32 cellular contexts compared by ENCODE assay signal in genomic region chr9:133055788-133056420, GRCh38. TPM values are rescaled to one million over a fixed set of nuclear protein-coding genes. Genes with fewer than 3 reads are reported as not detected.
DNase-seq lines count a peak whose midpoint lies in the region; ATAC-seq, FAIRE-seq and TF ChIP-seq lines count a peak whose summit lies in the region.
"Had no signal": no experiment of that assay in that cellular context is flagged by ENCODE, and none has a peak within 500 bp of the region (broad histone marks: within the 10 kb centered on the region; RNA-seq: fewer than 3 reads in every experiment).

No MANE protein-coding gene starts in this region.

- no peak for DNase-seq in activated CD8-positive, alpha-beta T cell treated with anti-CD3 and anti-CD28 coated beads, Interleukin-2, amount 10 ng/mL, durations not matched to agents 7 days and 5 days
- no peak for DNase-seq in activated CD8-positive, alpha-beta T cell treated with anti-CD3 and anti-CD28 coated beads for 36 hours
- DNase-seq in kidney (peak; percentile 37), G401 (ENCODE audit: low spot score) (no peak), NCI-H1417 (lab: John Stamatoyannopoulos, UW) (no peak), GM03348 (ENCODE audit: low spot score) (no peak)
- DNase-seq: AML-193; brain microvascular endothelial cell; effector CD4-positive, alpha-beta T cell; GF-D8; glutamatergic neuron; KBM-7; lower lobe of right lung; NCI-H1417 treated with DMSO at 0.1 percent for 48 hours; NCI-H345; NCI-H82; stimulated activated CD4-positive, alpha-beta T cell treated with anti-CD3 and anti-CD28 coated beads, Interleukin-1b, Interleukin-23, amount 100 ng/mL, for 48 hours; stimulated activated CD8-positive, alpha-beta memory T cell treated with anti-CD3 and anti-CD28 coated beads, Interleukin-4, amount 100 ng/mL, for 48 hours; stomach; T-helper 1 cell; tibial artery had no signal

- H3K36me3 Mint-ChIP-seq in activated CD8-positive, alpha-beta T cell treated with anti-CD3 and anti-CD28 coated beads, Interleukin-2, amount 10 ng/mL, durations not matched to agents 7 days and 5 days (ENCODE audit: low read depth) = peaks cover 55% of the 10 kb centered on the region
- H3K36me3 Mint-ChIP-seq in activated CD8-positive, alpha-beta T cell treated with anti-CD3 and anti-CD28 coated beads for 36 hours (ENCODE audit: low read depth) = peaks cover 40% of the 10 kb centered on the region

- H3K4me2 ChIP-seq in BLaER1 (peak overlapping the region; percentile 95), Loucy (ENCODE audit: low read depth, low read length, poor library complexity, severe bottlenecking) (no peak overlapping the region)
- H3K4me2 ChIP-seq: A549, smooth muscle cell had no signal

- H3K9me3 Mint-ChIP-seq in activated CD8-positive, alpha-beta T cell treated with anti-CD3 and anti-CD28 coated beads, Interleukin-2, amount 10 ng/mL, durations not matched to agents 7 days and 5 days (ENCODE audit: insufficient read depth) = no peaks in the 10 kb centered on the region
- no peaks in the 10 kb centered on the region for H3K9me3 Mint-ChIP-seq in activated CD8-positive, alpha-beta T cell treated with anti-CD3 and anti-CD28 coated beads for 36 hours
- H3K9me3 Mint-ChIP-seq: nephron had no signal

- no peaks in the 10 kb centered on the region for H3K79me2 ChIP-seq in Loucy (ENCODE audit: insufficient read depth, low read length)
- H3K79me2 ChIP-seq: parathyroid adenoma had no signal

- no peaks in the 10 kb centered on the region for H3K9me2 ChIP-seq in Loucy (replicated peaks; ENCODE audit: low read depth, low read length)

- no peak overlapping the region for H2AFZ ChIP-seq in Loucy (ENCODE audit: low read length)
- H2AFZ ChIP-seq: parathyroid adenoma had no signal

- ATAC-seq in activated CD8-positive, alpha-beta T cell treated with anti-CD3 and anti-CD28 coated beads, Interleukin-2, amount 10 ng/mL, durations not matched to agents 7 days and 5 days = no peak
- no peak for ATAC-seq in activated CD8-positive, alpha-beta T cell treated with anti-CD3 and anti-CD28 coated beads for 36 hours
- ATAC-seq: A549; activated CD4-positive, CD25-positive, alpha-beta regulatory T cell treated with anti-CD3 and anti-CD28 coated beads, Interleukin-2, amount 50 U/mL, for 24 hours; lower lobe of right lung had no signal

- no peak overlapping the region for H3K4me3 Mint-ChIP-seq in activated CD8-positive, alpha-beta T cell treated with anti-CD3 and anti-CD28 coated beads, Interleukin-2, amount 10 ng/mL, durations not matched to agents 7 days and 5 days
- H3K4me3 Mint-ChIP-seq in activated CD8-positive, alpha-beta T cell treated with anti-CD3 and anti-CD28 coated beads for 36 hours = no peak overlapping the region
- H3K4me3 Mint-ChIP-seq: nephron had no signal

- no peaks in the 10 kb centered on the region for H3K27me3 ChIP-seq in BLaER1
- H3K27me3 ChIP-seq in Loucy (ENCODE audit: insufficient read depth, low read length, poor library complexity, severe bottlenecking) = no peaks in the 10 kb centered on the region
- H3K27me3 ChIP-seq: brain microvascular endothelial cell, stomach, tibial artery had no signal

- intact Hi-C loops in activated CD8-positive, alpha-beta T cell treated with anti-CD3 and anti-CD28 coated beads for 36 hours (cut with micrococcal nuclease) = no loop called here
- intact Hi-C loops in kidney (cut with DNase I) = no loop called here

- POLR2A ChIA-PET in activated CD8-positive, alpha-beta T cell treated with anti-CD3 and anti-CD28 coated beads, Interleukin-2, amount 10 ng/mL, durations not matched to agents 7 days and 5 days (lab: Charles Lee) = interaction anchor here (0.9 kb wide), 1 partner anchor 24 kb away, joined by 3 read pairs; no protein-coding TSS in a partner anchor
- POLR2A ChIA-PET in activated CD8-positive, alpha-beta T cell treated with anti-CD3 and anti-CD28 coated beads for 36 hours (lab: Charles Lee) = interaction anchor here (1.5 kb wide), 1 partner anchor 9 kb away, joined by 3 read pairs; no protein-coding TSS in a partner anchor

- no peak for TF ChIP-seq CTCF in activated CD8-positive, alpha-beta T cell treated with anti-CD3 and anti-CD28 coated beads for 36 hours (IDR thresholded peaks at IDR 0.05)
- TF ChIP-seq CTCF in Loucy (conservative IDR thresholded peaks at IDR 0.05; ENCODE audit: low read length) = no peak
- TF ChIP-seq CTCF in kidney (IDR thresholded peaks at IDR 0.05; ENCODE audit: borderline replicate concordance, extremely low read depth, insufficient read depth) = no peak

- peak overlapping the region; percentile 77 for H3K27ac ChIP-seq in BLaER1
- no peak overlapping the region for H3K27ac ChIP-seq in kidney (ENCODE audit: low read depth in 2 of 2, low read length in 2 of 2)
- H3K27ac ChIP-seq: A549, brain microvascular endothelial cell, lower lobe of right lung, parathyroid adenoma, stomach, tibial artery had no signal

- in situ Hi-C loops in G401 (cut with HindIII; ENCODE audit: low sequenced_read_pairs) = no loop called here

- no peak for FAIRE-seq in kidney (lab: Jason Lieb, UNC)
- FAIRE-seq: A549, colon, GM18507 had no signal

- H3F3A ChIP-seq in Loucy (ENCODE audit: low read depth) = peaks cover 8% of the 10 kb centered on the region

- CTCF ChIA-PET in activated CD8-positive, alpha-beta T cell treated with anti-CD3 and anti-CD28 coated beads, Interleukin-2, amount 10 ng/mL, durations not matched to agents 7 days and 5 days (lab: Charles Lee) = interaction anchor here (1.6 to 2.8 kb wide), 3 partner anchors 7 to 92 kb away, joined by 6 to 20 read pairs (median 8); no protein-coding TSS in a partner anchor
- CTCF ChIA-PET in activated CD8-positive, alpha-beta T cell treated with anti-CD3 and anti-CD28 coated beads for 36 hours (lab: Charles Lee) = interaction anchor here (1.2 kb wide), 1 partner anchor 88 kb away, joined by 5 read pairs; no protein-coding TSS in a partner anchor

- H4K20me1 ChIP-seq in BLaER1 (peaks cover 43% of the 10 kb centered on the region), Loucy (ENCODE audit: insufficient read depth, low read length, poor library complexity, severe bottlenecking) (no peaks in the 10 kb centered on the region)

- H3K27ac Mint-ChIP-seq in activated CD8-positive, alpha-beta T cell treated with anti-CD3 and anti-CD28 coated beads, Interleukin-2, amount 10 ng/mL, durations not matched to agents 7 days and 5 days = peak overlapping the region; percentile 72
- no peak overlapping the region for H3K27ac Mint-ChIP-seq in activated CD8-positive, alpha-beta T cell treated with anti-CD3 and anti-CD28 coated beads for 36 hours

- H3K27me3 Mint-ChIP-seq in activated CD8-positive, alpha-beta T cell treated with anti-CD3 and anti-CD28 coated beads, Interleukin-2, amount 10 ng/mL, durations not matched to agents 7 days and 5 days (ENCODE audit: low read depth) = no peaks in the 10 kb centered on the region
- H3K27me3 Mint-ChIP-seq in activated CD8-positive, alpha-beta T cell treated with anti-CD3 and anti-CD28 coated beads for 36 hours = no peaks in the 10 kb centered on the region

- no peaks in the 10 kb centered on the region for H3K9me3 ChIP-seq in BLaER1
- no peaks in the 10 kb centered on the region for H3K9me3 ChIP-seq in Loucy (ENCODE audit: insufficient read depth, low read depth, low read length)
- H3K9me3 ChIP-seq in kidney (ENCODE audit: control insufficient read depth in 1 of 2, low read length in 2 of 2) = no peaks in the 10 kb centered on the region
- H3K9me3 ChIP-seq: A549, HAP-1, lower lobe of right lung, stomach, tibial artery had no signal

- H3K4me1 Mint-ChIP-seq in activated CD8-positive, alpha-beta T cell treated with anti-CD3 and anti-CD28 coated beads, Interleukin-2, amount 10 ng/mL, durations not matched to agents 7 days and 5 days (ENCODE audit: low read depth) = peaks cover 52% of the 10 kb centered on the region
- H3K4me1 Mint-ChIP-seq in activated CD8-positive, alpha-beta T cell treated with anti-CD3 and anti-CD28 coated beads for 36 hours (ENCODE audit: low read depth) = peaks cover 47% of the 10 kb centered on the region

- H3K4me1 ChIP-seq in BLaER1 (peaks cover 64% of the 10 kb centered on the region), Loucy (ENCODE audit: insufficient read depth, low read length, poor library complexity, severe bottlenecking) (peaks cover 46% of the 10 kb centered on the region), kidney (ENCODE audit: control insufficient read depth in 1 of 2, insufficient read depth in 1 of 2, low read depth in 1 of 2, low read length in 2 of 2) (no peaks in the 10 kb centered on the region)
- H3K4me1 ChIP-seq: HAP-1, parathyroid adenoma had no signal

- peaks cover 68% of the 10 kb centered on the region for H3K36me3 ChIP-seq in BLaER1
- peaks cover 65% of the 10 kb centered on the region; the same call in 1 of the 2 replicates for H3K36me3 ChIP-seq in Loucy (ENCODE audit: insufficient read depth, low read length)
- peaks cover 21 to 41% of the 10 kb centered on the region in 2 donors for H3K36me3 ChIP-seq in kidney (ENCODE audit: control insufficient read depth in 1 of 2, insufficient read depth in 2 of 2, low read length in 2 of 2)

- H3K4me3 ChIP-seq in BLaER1 (no peak overlapping the region), Loucy (ENCODE audit: low read length, poor library complexity, severe bottlenecking) (no peak overlapping the region), kidney (ENCODE audit: low read length in 2 of 2) (no peak overlapping the region)
- H3K4me3 ChIP-seq: A549, HAP-1, lower lobe of right lung, smooth muscle cell, stomach, tibial artery had no signal

- H3K9ac ChIP-seq in BLaER1 (no peak overlapping the region), Loucy (ENCODE audit: low read depth, low read length, poor library complexity, severe bottlenecking) (peak overlapping the region; percentile 96), kidney (ENCODE audit: low read length in 2 of 2) (no peak overlapping the region)
- H3K9ac ChIP-seq: parathyroid adenoma had no signal

RNA-seq across cellular contexts. Expression of gene CEL, which starts 5.9 kb away (rescaled TPM):
- total RNA-seq in activated CD8-positive, alpha-beta T cell treated with anti-CD3 and anti-CD28 coated beads, Interleukin-2, amount 10 ng/mL, durations not matched to agents 7 days and 5 days = 1 to 10 TPM; 2.4 to 2.8 TPM
- total RNA-seq in activated CD8-positive, alpha-beta T cell treated with anti-CD3 and anti-CD28 coated beads for 36 hours = 1 to 10 TPM; 2.9 to 3.0 TPM
- 1.0 TPM for total RNA-seq in kidney
- polyA plus RNA-seq in kidney (ENCODE audit: insufficient read depth, low read depth, low replicate concordance) = 16.7 TPM
- total RNA-seq in G401 (2014; rRNA removed; shearing (Covaris generic)) = 0.31 and 0.92 TPM in 2 replicates
- total RNA-seq: SK-MEL-5 had no signal

RNA-seq across cellular contexts. Expression of gene GTF3C5, which starts 25.1 kb away (rescaled TPM):
- 10 to 100 TPM; 89.3 to 95.7 TPM for total RNA-seq in activated CD8-positive, alpha-beta T cell treated with anti-CD3 and anti-CD28 coated beads, Interleukin-2, amount 10 ng/mL, durations not matched to agents 7 days and 5 days
- 10 to 100 TPM; 87.6 to 95.3 TPM for total RNA-seq in activated CD8-positive, alpha-beta T cell treated with anti-CD3 and anti-CD28 coated beads for 36 hours
- 47.7 TPM for total RNA-seq in kidney
- 38.0 TPM for polyA plus RNA-seq in kidney (ENCODE audit: insufficient read depth, low read depth, low replicate concordance)
- 96.1 and 101 TPM in 2 replicates for total RNA-seq in G401 (2014; rRNA removed; shearing (Covaris generic))
